In genomic region chr9:135287627-135288026, GRCh38 we compare ENCODE assay signal across 23 cellular contexts.
"Had no signal": no experiment of that assay in that cellular context is flagged by ENCODE, and none has a peak within 500 bp of the region (broad histone marks: within the 10 kb centered on the region; RNA-seq: fewer than 3 reads in every experiment).

No MANE protein-coding gene starts in this region.

- H3K36me3 ChIP-seq: brain microvascular endothelial cell, gastroesophageal sphincter, heart left ventricle, right atrium auricular region, transverse colon had no signal

- H3K4me2 ChIP-seq: smooth muscle cell had no signal

- H3K4me1 Mint-ChIP-seq: activated naive CD4-positive, alpha-beta T cell treated with anti-CD3 and anti-CD28 coated beads, Interleukin-2, amount 10 ng/mL, durations not matched to agents 7 days and 5 days had no signal

- H3K4me1 ChIP-seq: testis, transverse colon had no signal

- H3K9ac ChIP-seq: parathyroid adenoma had no signal

- H3K27me3 ChIP-seq: brain microvascular endothelial cell, heart left ventricle, right atrium auricular region, testis had no signal

- H3K9me3 ChIP-seq: gastroesophageal sphincter, heart left ventricle, right atrium auricular region, testis, transverse colon had no signal

- H3K4me3 ChIP-seq: gastroesophageal sphincter, heart left ventricle, right atrium auricular region, smooth muscle cell, testis, transverse colon had no signal

- H3K27ac ChIP-seq: brain microvascular endothelial cell, gastroesophageal sphincter, heart left ventricle, parathyroid adenoma, right atrium auricular region, testis, transverse colon had no signal

- H3K27ac Mint-ChIP-seq: activated CD4-positive, alpha-beta memory T cell treated with anti-CD3 and anti-CD28 coated beads for 36 hours; activated naive CD4-positive, alpha-beta T cell treated with anti-CD3 and anti-CD28 coated beads, Interleukin-2, amount 10 ng/mL, durations not matched to agents 7 days and 5 days; activated T-helper 1 cell treated with anti-CD3 and anti-CD28 coated beads, Interleukin-12 subunit alpha, Interleukin-12 subunit beta, Interleukin-2, Interleukin-4 antibody, amounts not matched to agents 30 ng/mL and 10 ng/mL and 1 ng/mL, durations not matched to agents 14 hours and 24 hours and 36 hours; effector memory CD8-positive, alpha-beta T cell; nephron had no signal

- H3K36me3 Mint-ChIP-seq: activated CD4-positive, alpha-beta memory T cell treated with anti-CD3 and anti-CD28 coated beads for 36 hours had no signal

- H3K79me2 ChIP-seq: parathyroid adenoma had no signal

- H3K4me3 Mint-ChIP-seq: activated CD4-positive, alpha-beta memory T cell treated with anti-CD3 and anti-CD28 coated beads for 36 hours; activated naive CD4-positive, alpha-beta T cell treated with anti-CD3 and anti-CD28 coated beads, Interleukin-2, amount 10 ng/mL, durations not matched to agents 7 days and 5 days; activated naive CD8-positive, alpha-beta T cell treated with anti-CD3 and anti-CD28 coated beads, Interleukin-2, amount 10 ng/mL, durations not matched to agents 7 days and 5 days; activated T-helper 1 cell treated with anti-CD3 and anti-CD28 coated beads, Interleukin-12 subunit alpha, Interleukin-12 subunit beta, Interleukin-2, Interleukin-4 antibody, amounts not matched to agents 30 ng/mL and 10 ng/mL and 1 ng/mL, durations not matched to agents 14 hours and 24 hours and 36 hours; effector memory CD8-positive, alpha-beta T cell; nephron had no signal

- DNase-seq: activated CD4-positive, alpha-beta memory T cell treated with anti-CD3 and anti-CD28 coated beads for 36 hours; activated CD4-positive, alpha-beta T cell treated with anti-CD3 and anti-CD28 coated beads for 4 hours; activated CD8-positive, alpha-beta memory T cell treated with anti-CD3 and anti-CD28 coated beads, Interleukin-2, amount 50 U/mL, for 4 hours; activated gamma-delta T cell; activated naive CD4-positive, alpha-beta T cell treated with anti-CD3 and anti-CD28 coated beads, Interleukin-2, amount 10 ng/mL, durations not matched to agents 7 days and 5 days; activated naive CD8-positive, alpha-beta T cell treated with anti-CD3 and anti-CD28 coated beads, Interleukin-2, amount 10 ng/mL, durations not matched to agents 7 days and 5 days; activated T-cell treated with anti-CD3 and anti-CD28 coated beads, Interleukin-2, amount 50 U/mL, for 1 hour; brain microvascular endothelial cell; cortex of kidney; effector memory CD8-positive, alpha-beta T cell; left ventricle myocardium superior; nucleus accumbens; stimulated activated CD4-positive, alpha-beta T cell treated with anti-CD3 and anti-CD28 coated beads, Interleukin-1b, Interleukin-23, amount 100 ng/mL, for 48 hours; stimulated activated naive CD4-positive, alpha-beta T cell; testis; transverse colon had no signal

- H2AFZ ChIP-seq: parathyroid adenoma had no signal

- H3K9me3 Mint-ChIP-seq: nephron had no signal
